10 cellular contexts compared by ENCODE assay signal in genomic region chr10:1240341-1240775, GRCh38.
DNase-seq lines count a peak whose midpoint lies in the region; ATAC-seq and TF ChIP-seq lines count a peak whose summit lies in the region.
"Had no signal": no experiment of that assay in that cellular context is flagged by ENCODE, and none has a peak within 500 bp of the region (broad histone marks: within the 10 kb centered on the region; RNA-seq: fewer than 3 reads in every experiment).

No MANE protein-coding gene starts in this region.

- peaks cover 4% of the 10 kb centered on the region for H3K27me3 Mint-ChIP-seq in activated CD4-positive, alpha-beta T cell treated with anti-CD3 and anti-CD28 coated beads, Interleukin-2, amount 10 ng/mL, durations not matched to agents 7 days and 5 days
- peaks cover 2% of the 10 kb centered on the region for H3K27me3 Mint-ChIP-seq in T-helper 2 cell treated with Interferon-gamma antibody and Interleukin-4, amounts not matched to agents 5 μg/mL and 100 μg/mL, for 36 hours (ENCODE audit: low read depth)
- H3K27me3 Mint-ChIP-seq in stimulated activated memory B cell treated with anti-CD40 and anti-IgM and Interleukin-4, amounts not matched to agents 10 μg/mL and 1 μg/mL and 100 μg/mL, for 72 hours, result peaks cover 56% of the 10 kb centered on the region

- H3K27me3 ChIP-seq in HAP-1 (ENCODE audit: low read depth) (0 out of 2 replicates have a peak, but pooled peaks cover 3% of the 10 kb centered on the region), foreskin keratinocyte (no peaks in the 10 kb centered on the region)

- no peak overlapping the region for H3K4me3 ChIP-seq in HAP-1

- no peak for DNase-seq in activated CD4-positive, alpha-beta T cell treated with anti-CD3 and anti-CD28 coated beads, Interleukin-2, amount 10 ng/mL, durations not matched to agents 7 days and 5 days
- no peak for DNase-seq in activated CD4-positive, alpha-beta T cell treated with anti-CD3 and anti-CD28 coated beads, Interleukin-2, amount 50 U/mL, for 48 hours
- DNase-seq in T-helper 2 cell treated with Interferon-gamma antibody and Interleukin-4, amounts not matched to agents 5 μg/mL and 100 μg/mL, for 36 hours (ENCODE audit: low spot score), result no peak
- DNase-seq in iPS-NIHi7 (ENCODE audit: extremely low spot score), result peak; percentile 72
- DNase-seq in AG08395 (ENCODE audit: low spot score), result no peak
- no peak for DNase-seq in HAP-1 (ENCODE audit: low spot score in 2 of 2)
- no peak for DNase-seq in foreskin keratinocyte
- DNase-seq: BE2C, NCI-H1694 treated with DMSO at 0.1 percent for 48 hours had no signal

- no peak overlapping the region for H3K27ac ChIP-seq in foreskin keratinocyte

- no peaks in the 10 kb centered on the region for H3K36me3 ChIP-seq in HAP-1 (replicated peaks)
- H3K36me3 ChIP-seq: BE2C had no signal

- no peak for ATAC-seq in stimulated activated memory B cell treated with anti-CD40 and anti-IgM and Interleukin-4, amounts not matched to agents 10 μg/mL and 1 μg/mL and 100 μg/mL, for 72 hours
- no peak for ATAC-seq in foreskin keratinocyte

- peak overlapping the region; percentile 61 for H3K4me3 Mint-ChIP-seq in activated CD4-positive, alpha-beta T cell treated with anti-CD3 and anti-CD28 coated beads, Interleukin-2, amount 10 ng/mL, durations not matched to agents 7 days and 5 days
- peak overlapping the region; percentile 30 for H3K4me3 Mint-ChIP-seq in T-helper 2 cell treated with Interferon-gamma antibody and Interleukin-4, amounts not matched to agents 5 μg/mL and 100 μg/mL, for 36 hours
- peak overlapping the region; percentile 75 for H3K4me3 Mint-ChIP-seq in stimulated activated memory B cell treated with anti-CD40 and anti-IgM and Interleukin-4, amounts not matched to agents 10 μg/mL and 1 μg/mL and 100 μg/mL, for 72 hours

- no peaks in the 10 kb centered on the region for H3K9me3 Mint-ChIP-seq in activated CD4-positive, alpha-beta T cell treated with anti-CD3 and anti-CD28 coated beads, Interleukin-2, amount 10 ng/mL, durations not matched to agents 7 days and 5 days
- H3K9me3 Mint-ChIP-seq in T-helper 2 cell treated with Interferon-gamma antibody and Interleukin-4, amounts not matched to agents 5 μg/mL and 100 μg/mL, for 36 hours, result peaks cover 4% of the 10 kb centered on the region
- peaks cover 2% of the 10 kb centered on the region for H3K9me3 Mint-ChIP-seq in stimulated activated memory B cell treated with anti-CD40 and anti-IgM and Interleukin-4, amounts not matched to agents 10 μg/mL and 1 μg/mL and 100 μg/mL, for 72 hours

- no peaks in the 10 kb centered on the region for H3K4me1 ChIP-seq in HAP-1
- no peaks in the 10 kb centered on the region for H3K4me1 ChIP-seq in foreskin keratinocyte
- H3K4me1 ChIP-seq: BE2C had no signal

- H3K9me3 ChIP-seq in HAP-1, result no peaks in the 10 kb centered on the region
- H3K9me3 ChIP-seq: BE2C had no signal

- POLR2A ChIA-PET in activated CD4-positive, alpha-beta T cell treated with anti-CD3 and anti-CD28 coated beads, Interleukin-2, amount 10 ng/mL, durations not matched to agents 7 days and 5 days (lab: Charles Lee), result no interaction called here

- no peaks in the 10 kb centered on the region for H3K36me3 Mint-ChIP-seq in activated CD4-positive, alpha-beta T cell treated with anti-CD3 and anti-CD28 coated beads, Interleukin-2, amount 10 ng/mL, durations not matched to agents 7 days and 5 days (ENCODE audit: low read depth)
- H3K36me3 Mint-ChIP-seq in T-helper 2 cell treated with Interferon-gamma antibody and Interleukin-4, amounts not matched to agents 5 μg/mL and 100 μg/mL, for 36 hours (ENCODE audit: low read depth), result no peaks in the 10 kb centered on the region
- H3K36me3 Mint-ChIP-seq in stimulated activated memory B cell treated with anti-CD40 and anti-IgM and Interleukin-4, amounts not matched to agents 10 μg/mL and 1 μg/mL and 100 μg/mL, for 72 hours, result peaks cover 6% of the 10 kb centered on the region

- H3K27ac Mint-ChIP-seq in activated CD4-positive, alpha-beta T cell treated with anti-CD3 and anti-CD28 coated beads, Interleukin-2, amount 10 ng/mL, durations not matched to agents 7 days and 5 days, result peak overlapping the region; percentile 87
- H3K27ac Mint-ChIP-seq in T-helper 2 cell treated with Interferon-gamma antibody and Interleukin-4, amounts not matched to agents 5 μg/mL and 100 μg/mL, for 36 hours, result peak overlapping the region; percentile 87
- H3K27ac Mint-ChIP-seq in stimulated activated memory B cell treated with anti-CD40 and anti-IgM and Interleukin-4, amounts not matched to agents 10 μg/mL and 1 μg/mL and 100 μg/mL, for 72 hours, result peak overlapping the region; percentile 80

- in situ Hi-C loops in HAP-1 (cut with MboI; ENCODE audit: low sequenced_read_pairs), result no loop called here

- peaks cover 6% of the 10 kb centered on the region for H3K4me1 Mint-ChIP-seq in activated CD4-positive, alpha-beta T cell treated with anti-CD3 and anti-CD28 coated beads, Interleukin-2, amount 10 ng/mL, durations not matched to agents 7 days and 5 days
- H3K4me1 Mint-ChIP-seq in T-helper 2 cell treated with Interferon-gamma antibody and Interleukin-4, amounts not matched to agents 5 μg/mL and 100 μg/mL, for 36 hours (ENCODE audit: low read depth), result peaks cover 2% of the 10 kb centered on the region
- peaks cover 10% of the 10 kb centered on the region for H3K4me1 Mint-ChIP-seq in stimulated activated memory B cell treated with anti-CD40 and anti-IgM and Interleukin-4, amounts not matched to agents 10 μg/mL and 1 μg/mL and 100 μg/mL, for 72 hours

- TF ChIP-seq CTCF in foreskin keratinocyte (conservative IDR thresholded peaks at IDR 0.05), result no peak

- CTCF ChIA-PET in activated CD4-positive, alpha-beta T cell treated with anti-CD3 and anti-CD28 coated beads, Interleukin-2, amount 10 ng/mL, durations not matched to agents 7 days and 5 days (lab: Charles Lee), result no interaction called here
